ENCODE assay signal across 8 cellular contexts in the genomic region with DNA sequence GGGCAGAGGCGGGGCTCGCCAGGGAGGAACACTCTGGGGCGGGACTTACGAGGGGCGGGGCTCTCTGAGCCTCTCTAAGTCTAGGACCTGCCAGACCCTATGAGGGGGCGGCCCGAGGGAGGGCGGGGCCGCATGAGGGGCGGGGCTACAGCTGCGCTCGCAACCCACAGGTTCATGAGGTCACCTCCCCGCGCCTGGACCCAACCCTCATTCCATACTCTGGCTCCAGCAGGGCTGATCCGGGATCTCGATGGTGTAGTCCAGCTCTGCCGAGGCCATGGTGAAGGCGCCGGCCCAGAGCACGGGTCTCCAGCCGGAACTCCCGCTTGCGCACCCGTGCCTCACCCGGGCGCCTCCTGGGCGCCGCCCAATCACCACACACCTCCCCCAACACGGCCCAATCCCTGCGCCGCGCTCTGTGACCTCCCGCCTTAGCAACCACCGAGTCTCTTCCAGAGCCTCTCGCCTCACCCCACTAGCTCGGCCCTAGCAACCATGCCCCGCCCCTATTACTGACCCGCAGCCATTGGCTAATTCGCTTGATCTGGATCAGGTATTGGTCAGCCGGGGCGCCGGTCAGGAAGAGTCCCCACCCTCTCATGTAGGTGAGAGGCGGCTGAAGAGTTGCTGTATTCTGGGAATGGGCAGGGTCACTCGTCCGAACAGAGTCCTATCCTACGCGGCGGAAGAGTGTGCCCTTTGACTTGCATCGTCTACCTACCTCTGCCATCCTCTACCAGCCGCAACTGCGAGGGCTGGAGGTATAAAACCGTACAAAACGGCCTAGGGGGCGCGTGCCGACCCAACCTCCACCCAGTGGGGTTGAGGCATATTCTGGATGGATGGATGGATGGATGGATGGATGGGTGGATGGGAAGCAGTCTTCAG. TPM values are rescaled to one million over a fixed set of nuclear protein-coding genes. Genes with fewer than 3 reads are reported as not detected.
A peak's percentile ranks its signal among the peaks of the same experiment; 100 is the strongest.
DNase-seq lines count a peak whose midpoint lies in the region; ATAC-seq and TF ChIP-seq lines count a peak whose summit lies in the region.

A gene (plus strand): TSS at position 602 of the 888 bp plus-strand sequence. CDS start 14,984 bp downstream, outside the sequence.
A gene (minus strand): TSS at position 369 of the 888 bp plus-strand sequence. CDS start 90 bp downstream, at position 279.

- TF ChIP-seq CTCF in GM23338 (conservative IDR thresholded peaks at IDR 0.05; ENCODE audit: low read depth in 2 of 2) (no peak), fibroblast of mammary gland (conservative IDR thresholded peaks at IDR 0.05; ENCODE audit: control insufficient read depth, insufficient read depth, low read depth, low read length) (no peak)

- peaks cover 8% of the 10 kb centered on the region for H3K27me3 Mint-ChIP-seq in GM23338 (ENCODE audit: insufficient read depth, low read depth, poor library complexity)
- H3K27me3 Mint-ChIP-seq in activated T-helper 2 cell treated with anti-CD3 and anti-CD28 coated beads, Interferon-gamma antibody, Interleukin-2, Interleukin-4, amounts not matched to agents 10 μg/mL and 5 μg/mL and 100 μg/mL, durations not matched to agents 14 hours and 24 hours and 36 hours (ENCODE audit: low read depth): no peaks in the 10 kb centered on the region
- no peaks in the 10 kb centered on the region for H3K27me3 Mint-ChIP-seq in naive thymus-derived CD8-positive, alpha-beta T cell
- H3K27me3 Mint-ChIP-seq in stimulated activated naive B cell treated with anti-CD40 and anti-IgM and Interleukin-4, amounts not matched to agents 10 μg/mL and 1 μg/mL and 100 μg/mL, for 72 hours: no peaks in the 10 kb centered on the region

- H4K20me1 ChIP-seq in GM23338 (replicated peaks; ENCODE audit: insufficient read depth): no peaks in the 10 kb centered on the region; the same call in 1 of the 2 replicates

- POLR2A ChIA-PET in naive thymus-derived CD8-positive, alpha-beta T cell (lab: Charles Lee): interaction anchor here (0.5 to 3.5 kb wide), 12 partner anchors 10 to 1221 kb away, joined by 3 to 32 read pairs (median 4); a partner anchor contains a TSS

- no peaks in the 10 kb centered on the region for H3K36me3 Mint-ChIP-seq in GM23338 (ENCODE audit: low read depth)
- no peaks in the 10 kb centered on the region for H3K36me3 Mint-ChIP-seq in activated T-helper 2 cell treated with anti-CD3 and anti-CD28 coated beads, Interferon-gamma antibody, Interleukin-2, Interleukin-4, amounts not matched to agents 10 μg/mL and 5 μg/mL and 100 μg/mL, durations not matched to agents 14 hours and 24 hours and 36 hours (ENCODE audit: low read depth)
- peaks cover 0 to 2% (median 0%) of the 10 kb centered on the region in 3 donors for H3K36me3 Mint-ChIP-seq in naive thymus-derived CD8-positive, alpha-beta T cell
- H3K36me3 Mint-ChIP-seq in stimulated activated naive B cell treated with anti-CD40 and anti-IgM and Interleukin-4, amounts not matched to agents 10 μg/mL and 1 μg/mL and 100 μg/mL, for 72 hours: peaks cover 0 to 4% of the 10 kb centered on the region in 2 donors

- peak within 1 kb of the TSS; percentile 97 for H2AFZ ChIP-seq in GM23338

- peak within 1 kb of the TSS; percentile 96 for H3K4me3 ChIP-seq in GM23338
- peak within 1 kb of the TSS; percentile 77 for H3K4me3 ChIP-seq in fibroblast of mammary gland (ENCODE audit: control insufficient read depth, low read depth, low read length)

- H3K27me3 ChIP-seq in GM23338 (ENCODE audit: insufficient read depth): no peaks in the 10 kb centered on the region

- 0 out of 2 replicates have a peak, but pooled peaks cover 6% of the 10 kb centered on the region for H3F3A ChIP-seq in GM23338 (replicated peaks; ENCODE audit: low read depth)

- no peaks in the 10 kb centered on the region for H3K9me3 Mint-ChIP-seq in GM23338
- no peaks in the 10 kb centered on the region for H3K9me3 Mint-ChIP-seq in activated T-helper 2 cell treated with anti-CD3 and anti-CD28 coated beads, Interferon-gamma antibody, Interleukin-2, Interleukin-4, amounts not matched to agents 10 μg/mL and 5 μg/mL and 100 μg/mL, durations not matched to agents 14 hours and 24 hours and 36 hours
- H3K9me3 Mint-ChIP-seq in naive thymus-derived CD8-positive, alpha-beta T cell: no peaks in the 10 kb centered on the region
- H3K9me3 Mint-ChIP-seq in stimulated activated naive B cell treated with anti-CD40 and anti-IgM and Interleukin-4, amounts not matched to agents 10 μg/mL and 1 μg/mL and 100 μg/mL, for 72 hours: no peaks in the 10 kb centered on the region

- peak within 1 kb of the TSS; percentile 93 for H3K4me2 ChIP-seq in GM23338

- H3K27ac Mint-ChIP-seq in GM23338: peak within 1 kb of the TSS; percentile 88
- H3K27ac Mint-ChIP-seq in activated T-helper 2 cell treated with anti-CD3 and anti-CD28 coated beads, Interferon-gamma antibody, Interleukin-2, Interleukin-4, amounts not matched to agents 10 μg/mL and 5 μg/mL and 100 μg/mL, durations not matched to agents 14 hours and 24 hours and 36 hours: peak within 1 kb of the TSS; percentile 86
- H3K27ac Mint-ChIP-seq in naive thymus-derived CD8-positive, alpha-beta T cell: peak within 1 kb of the TSS; percentile 69 to 96 (median 92)
- H3K27ac Mint-ChIP-seq in stimulated activated naive B cell treated with anti-CD40 and anti-IgM and Interleukin-4, amounts not matched to agents 10 μg/mL and 1 μg/mL and 100 μg/mL, for 72 hours: peak within 1 kb of the TSS; percentile 94

- H3K27ac ChIP-seq in GM23338 (ENCODE audit: low read depth): peak within 1 kb of the TSS; percentile 74; the same call in 1 of the 2 replicates

- peaks cover 24% of the 10 kb centered on the region for H3K4me1 ChIP-seq in GM23338 (ENCODE audit: insufficient read depth)

- peak within 1 kb of the TSS; percentile 86 for H3K4me3 Mint-ChIP-seq in GM23338
- H3K4me3 Mint-ChIP-seq in activated T-helper 2 cell treated with anti-CD3 and anti-CD28 coated beads, Interferon-gamma antibody, Interleukin-2, Interleukin-4, amounts not matched to agents 10 μg/mL and 5 μg/mL and 100 μg/mL, durations not matched to agents 14 hours and 24 hours and 36 hours (ENCODE audit: low read depth): peak within 1 kb of the TSS; percentile 80
- H3K4me3 Mint-ChIP-seq in naive thymus-derived CD8-positive, alpha-beta T cell: peak within 1 kb of the TSS; percentile 87 to 95 (median 91)
- peak within 1 kb of the TSS; percentile 89 to 90 for H3K4me3 Mint-ChIP-seq in stimulated activated naive B cell treated with anti-CD40 and anti-IgM and Interleukin-4, amounts not matched to agents 10 μg/mL and 1 μg/mL and 100 μg/mL, for 72 hours

- intact Hi-C loops in activated T-helper 2 cell treated with anti-CD3 and anti-CD28 coated beads, Interferon-gamma antibody, Interleukin-2, Interleukin-4, amounts not matched to agents 10 μg/mL and 5 μg/mL and 100 μg/mL, durations not matched to agents 14 hours and 24 hours and 36 hours (cut with micrococcal nuclease): loop anchor here (1.0 to 5.0 kb wide), 3 partner anchors 42 to 133 kb away; a partner anchor contains a TSS

- no peaks in the 10 kb centered on the region for H3K9me2 ChIP-seq in GM23338 (ENCODE audit: insufficient read depth)

- peak; percentile 94 for ATAC-seq in GM23338
- ATAC-seq in naive thymus-derived CD8-positive, alpha-beta T cell: peak; percentile 94
- ATAC-seq in stimulated activated naive B cell treated with anti-CD40 and anti-IgM and Interleukin-4, amounts not matched to agents 10 μg/mL and 1 μg/mL and 100 μg/mL, for 72 hours (replicated peaks): peak; percentile 91 to 93

- DNase-seq in EH (ENCODE audit: low read depth) (peak; percentile 99), GM23338 (ENCODE audit: low spot score) (peak; percentile 100), Kasumi-1 (lab: John Stamatoyannopoulos, UW) (peak; percentile 92 to 96), RKO (ENCODE audit: low spot score) (peak; percentile 99), fibroblast of mammary gland (ENCODE audit: low read depth) (peak; percentile 99)
- DNase-seq in activated T-helper 2 cell treated with anti-CD3 and anti-CD28 coated beads, Interferon-gamma antibody, Interleukin-2, Interleukin-4, amounts not matched to agents 10 μg/mL and 5 μg/mL and 100 μg/mL, durations not matched to agents 14 hours and 24 hours and 36 hours (ENCODE audit: low spot score): peak; percentile 98
- peak; percentile 91 to 98 (median 94) for DNase-seq in naive thymus-derived CD8-positive, alpha-beta T cell
- DNase-seq in stimulated activated naive B cell treated with anti-CD40 and anti-IgM and Interleukin-4, amounts not matched to agents 10 μg/mL and 1 μg/mL and 100 μg/mL, for 72 hours: peak; percentile 98

- no peaks in the 10 kb centered on the region for H3K36me3 ChIP-seq in GM23338 (ENCODE audit: insufficient read depth)

- H3K4me1 Mint-ChIP-seq in GM23338: peaks cover 17% of the 10 kb centered on the region
- H3K4me1 Mint-ChIP-seq in activated T-helper 2 cell treated with anti-CD3 and anti-CD28 coated beads, Interferon-gamma antibody, Interleukin-2, Interleukin-4, amounts not matched to agents 10 μg/mL and 5 μg/mL and 100 μg/mL, durations not matched to agents 14 hours and 24 hours and 36 hours (ENCODE audit: low read depth): peaks cover 26% of the 10 kb centered on the region
- H3K4me1 Mint-ChIP-seq in naive thymus-derived CD8-positive, alpha-beta T cell: peaks cover 4 to 33% (median 17%) of the 10 kb centered on the region in 4 donors
- peaks cover 23 to 35% of the 10 kb centered on the region in 2 donors for H3K4me1 Mint-ChIP-seq in stimulated activated naive B cell treated with anti-CD40 and anti-IgM and Interleukin-4, amounts not matched to agents 10 μg/mL and 1 μg/mL and 100 μg/mL, for 72 hours

- no peaks in the 10 kb centered on the region for H3K79me2 ChIP-seq in GM23338 (replicated peaks; ENCODE audit: insufficient read depth)

TF ChIP-seq in GM23338, 12 proteins besides CTCF, POLR2A, EP300 and RAD21 (continues in another document):
- TF ChIP-seq JUNB (IDR thresholded peaks at IDR 0.05; ENCODE audit: unreplicated experiment) (no peak), NANOG (IDR thresholded peaks at IDR 0.05; ENCODE audit: borderline replicate concordance) (no peak), ZNF114 (CRISPR knock-in tag; IDR thresholded peaks at IDR 0.05) (no peak)

RNA-seq across cellular contexts. Expression of the first gene that starts in this region (rescaled TPM):
- total RNA-seq in GM23338 (2014; rRNA removed; shearing (Covaris generic)): 0.31 and 0.62 TPM in 2 replicates
- 1.0 TPM in 1 of 2 replicates, not detected in the other for polyA plus RNA-seq in GM23338 (2016; fragmentation: Nextera tagmentation; extraction: Ambion mirVana)
- total RNA-seq in activated T-helper 2 cell treated with anti-CD3 and anti-CD28 coated beads, Interferon-gamma antibody, Interleukin-2, Interleukin-4, amounts not matched to agents 10 μg/mL and 5 μg/mL and 100 μg/mL, durations not matched to agents 14 hours and 24 hours and 36 hours: 139 and 157 TPM in 2 replicates
- total RNA-seq in naive thymus-derived CD8-positive, alpha-beta T cell: 10 to 100 TPM; 70.4 to 79.0 TPM
- 10 to 100 TPM; 46.2 to 75.6 (median 53.2) TPM for polyA plus RNA-seq in naive thymus-derived CD8-positive, alpha-beta T cell

RNA-seq across cellular contexts. Expression of the second gene that starts in this region (rescaled TPM):
- total RNA-seq in GM23338 (2014; rRNA removed; shearing (Covaris generic)): 4.3 and 20.8 TPM in 2 replicates
- polyA plus RNA-seq in GM23338 (2016; fragmentation: Nextera tagmentation; extraction: Ambion mirVana): 10.6 and 15.4 TPM in 2 replicates
- 6.3 and 6.7 TPM in 2 replicates for total RNA-seq in activated T-helper 2 cell treated with anti-CD3 and anti-CD28 coated beads, Interferon-gamma antibody, Interleukin-2, Interleukin-4, amounts not matched to agents 10 μg/mL and 5 μg/mL and 100 μg/mL, durations not matched to agents 14 hours and 24 hours and 36 hours
- total RNA-seq in naive thymus-derived CD8-positive, alpha-beta T cell: 1 to 10 TPM; 1.0 to 2.1 TPM
- polyA plus RNA-seq in naive thymus-derived CD8-positive, alpha-beta T cell: 1 to 10 TPM; 4.6 to 5.9 (median 5.5) TPM

Comparison
In these comparisons a context has a peak if more than half of its experiments do, and no peak if none do; other contexts are left out.
1. Peak in every context shown above with its lines: DNase-seq, ATAC-seq, H3K4me3 ChIP-seq and H3K27ac ChIP-seq.
2. RNA of the first gene that starts in this region (total RNA-seq): 139 to 157 TPM in activated T-helper 2 cell treated with anti-CD3 and anti-CD28 coated beads, Interferon-gamma antibody, Interleukin-2, Interleukin-4, amounts not matched to agents 10 μg/mL and 5 μg/mL and 100 μg/mL, durations not matched to agents 14 hours and 24 hours and 36 hours and 70.4 to 79.0 TPM in naive thymus-derived CD8-positive, alpha-beta T cell; 0.31 to 0.62 TPM in GM23338; every median in the first group is over 10 times any median in the second.
3. RNA of the first gene that starts in this region (polyA plus RNA-seq): 46.2 to 75.6 TPM in naive thymus-derived CD8-positive, alpha-beta T cell; 1.0 TPM in GM23338; every median in the first group is over 10 times any median in the second.